29 cellular contexts compared by ENCODE assay signal in the genomic region with DNA sequence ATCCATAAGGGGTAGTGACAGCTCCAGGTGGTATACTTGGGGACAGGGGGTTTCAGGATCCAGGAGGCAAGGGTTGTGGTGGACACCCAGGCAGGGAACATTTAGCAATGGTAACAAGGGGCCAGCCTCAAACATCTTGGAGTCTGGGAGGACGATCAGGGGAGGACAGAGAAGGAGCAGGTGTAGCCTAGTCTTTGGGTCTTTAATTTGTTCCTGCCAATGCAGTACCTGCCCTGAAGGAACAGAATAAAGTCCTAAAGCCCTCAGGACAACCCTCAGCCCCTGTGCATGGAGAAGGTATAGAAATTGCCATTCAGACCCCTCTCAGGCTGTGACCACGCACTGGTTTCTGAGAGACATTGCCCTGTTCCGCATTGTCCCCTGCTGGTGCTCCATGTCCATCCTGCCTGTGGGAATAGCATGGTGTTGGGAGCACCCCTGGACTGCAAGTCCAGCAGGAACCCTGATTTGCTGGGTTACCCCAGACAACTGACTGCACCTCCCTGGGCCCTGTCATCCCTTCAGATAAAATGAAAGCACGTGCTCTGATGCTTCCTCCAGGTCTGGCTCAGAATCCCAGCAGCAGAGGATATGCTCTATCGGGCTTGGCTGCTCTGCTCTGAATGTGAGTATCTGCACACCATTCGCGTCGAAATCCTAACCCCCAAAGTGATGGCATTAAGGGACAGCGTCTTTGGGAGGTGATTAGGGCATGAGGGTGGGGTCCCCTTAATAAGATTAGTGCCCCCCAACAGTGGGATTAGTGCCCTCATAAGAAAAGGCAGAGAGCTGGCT. TPM values are rescaled to one million over a fixed set of nuclear protein-coding genes. Genes with fewer than 3 reads are reported as not detected.
"Had no signal": no experiment of that assay in that cellular context is flagged by ENCODE, and none has a peak within 500 bp of the region (broad histone marks: within the 10 kb centered on the region; RNA-seq: fewer than 3 reads in every experiment).

No MANE protein-coding gene starts in this region.

- H3K4me1 Mint-ChIP-seq: stimulated activated effector memory CD8-positive, alpha-beta T cell treated with anti-CD3 and anti-CD28 coated beads, Interleukin-12 subunit alpha, Interleukin-12 subunit beta, amount 100 ng/mL, for 72 hours had no signal

- H3K27me3 ChIP-seq: esophagus squamous epithelium, left lung, neutrophil, right atrium auricular region, tibial nerve, upper lobe of right lung, uterus had no signal

- H3K4me3 ChIP-seq: esophagus squamous epithelium, heart right ventricle, left lung, right atrium auricular region, thoracic aorta, tibial nerve, upper lobe of right lung, uterus had no signal

- H3K79me2 ChIP-seq: parathyroid adenoma had no signal

- H3K27me3 Mint-ChIP-seq: dendritic cell treated with granulocyte-macrophage colony-stimulating factor and Interleukin-4, amounts not matched to agents 40 ng/mL and 50 ng/mL, for 4 days; progenitor cell of endocrine pancreas had no signal

- H3K36me3 ChIP-seq: esophagus squamous epithelium, heart right ventricle, left lung, neutrophil, right atrium auricular region, thoracic aorta, tibial nerve, upper lobe of right lung, uterus had no signal

- H3K4me3 Mint-ChIP-seq: dendritic cell treated with granulocyte-macrophage colony-stimulating factor and Interleukin-4, amounts not matched to agents 40 ng/mL and 50 ng/mL, for 4 days; naive thymus-derived CD8-positive, alpha-beta T cell; nephron progenitor cell; stimulated activated effector memory CD8-positive, alpha-beta T cell treated with anti-CD3 and anti-CD28 coated beads, Interleukin-12 subunit alpha, Interleukin-12 subunit beta, amount 100 ng/mL, for 72 hours had no signal

- H2AFZ ChIP-seq: parathyroid adenoma had no signal

- H3K27ac ChIP-seq: esophagus squamous epithelium, heart right ventricle, left lung, neutrophil, parathyroid adenoma, right atrium auricular region, thoracic aorta, tibial nerve, upper lobe of right lung, uterus had no signal

- H3K4me1 ChIP-seq: esophagus squamous epithelium, heart right ventricle, left lung, right atrium auricular region, tibial nerve, upper lobe of right lung, uterus had no signal

- H3K36me3 Mint-ChIP-seq: naive thymus-derived CD8-positive, alpha-beta T cell; stimulated activated effector memory CD8-positive, alpha-beta T cell treated with anti-CD3 and anti-CD28 coated beads, Interleukin-12 subunit alpha, Interleukin-12 subunit beta, amount 100 ng/mL, for 72 hours had no signal

- H3K27ac Mint-ChIP-seq: dendritic cell treated with granulocyte-macrophage colony-stimulating factor and Interleukin-4, amounts not matched to agents 40 ng/mL and 50 ng/mL, for 4 days; naive thymus-derived CD8-positive, alpha-beta T cell; stimulated activated effector memory CD8-positive, alpha-beta T cell treated with anti-CD3 and anti-CD28 coated beads, Interleukin-12 subunit alpha, Interleukin-12 subunit beta, amount 100 ng/mL, for 72 hours had no signal

- ATAC-seq: heart right ventricle; left cardiac atrium; left lung; naive thymus-derived CD8-positive, alpha-beta T cell; sciatic nerve; stimulated activated effector memory CD8-positive, alpha-beta T cell treated with anti-CD3 and anti-CD28 coated beads, Interleukin-12 subunit alpha, Interleukin-12 subunit beta, amount 100 ng/mL, for 72 hours; upper lobe of right lung had no signal

- H3K9me3 Mint-ChIP-seq: dendritic cell treated with granulocyte-macrophage colony-stimulating factor and Interleukin-4, amounts not matched to agents 40 ng/mL and 50 ng/mL, for 4 days; naive thymus-derived CD8-positive, alpha-beta T cell; nephron progenitor cell; stimulated activated effector memory CD8-positive, alpha-beta T cell treated with anti-CD3 and anti-CD28 coated beads, Interleukin-12 subunit alpha, Interleukin-12 subunit beta, amount 100 ng/mL, for 72 hours had no signal

- H3K9ac ChIP-seq: parathyroid adenoma had no signal

- H3K9me3 ChIP-seq: esophagus squamous epithelium, heart right ventricle, left lung, neutrophil, right atrium auricular region, thoracic aorta, tibial nerve, upper lobe of right lung, uterus had no signal

- DNase-seq: effector CD8-positive, alpha-beta T cell; esophagus squamous epithelium; foreskin melanocyte; glutamatergic neuron; heart right ventricle; hippocampal formation; left cardiac atrium; left lung; mammary epithelial cell; mesendoderm; naive thymus-derived CD8-positive, alpha-beta T cell; nephron progenitor cell; stimulated activated CD4-positive, alpha-beta T cell treated with anti-CD3 and anti-CD28 coated beads, Interleukin-2, amount 100 ng/mL, for 24 hours; stimulated activated CD4-positive, alpha-beta T cell treated with anti-CD3 and anti-CD28 coated beads, Interleukin-4, amount 100 ng/mL, for 24 hours; stimulated activated naive CD4-positive, alpha-beta T cell treated with Interleukin-2 at 50 U/mL for 16 hours; upper lobe of right lung; uterus had no signal

RNA-seq across cellular contexts. Expression of gene DDC, which starts 24.2 kb away (rescaled TPM):
- total RNA-seq: endothelial cell of umbilical vein; heart right ventricle; kidney epithelial cell; left cardiac atrium; mammary epithelial cell; myocyte; naive thymus-derived CD8-positive, alpha-beta T cell; right atrium auricular region; sciatic nerve; uterus had no signal
